1 cellular context compared by ENCODE assay signal in the genomic region with DNA sequence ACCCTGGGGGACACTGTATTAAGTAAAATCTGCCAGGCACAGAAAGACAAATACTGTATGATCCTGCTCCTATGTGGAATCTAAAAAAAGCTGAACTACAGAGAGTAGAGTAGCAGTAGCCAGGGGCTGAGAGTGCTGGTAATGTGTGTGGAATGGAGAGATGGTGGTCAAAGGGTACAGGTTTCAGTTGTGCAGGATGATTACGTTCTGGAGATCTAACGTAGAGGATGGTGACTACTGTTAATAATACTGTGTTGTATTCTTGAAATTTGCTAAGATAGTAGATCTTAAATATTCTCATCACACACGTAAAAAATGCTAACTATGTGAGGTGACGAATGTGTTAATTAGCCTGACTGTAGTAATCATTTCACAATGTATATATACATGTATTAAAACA.
TF ChIP-seq lines count a peak whose summit lies in the region.

No MANE protein-coding gene starts in this region.

TF ChIP-seq in IMR-90, 13 proteins besides CTCF, POLR2A, EP300 and RAD21:
- TF ChIP-seq BHLHE40 (IDR thresholded peaks at IDR 0.05; ENCODE audit: low read depth, low read length) (no peak), USF2 (IDR thresholded peaks at IDR 0.05; ENCODE audit: low read depth, low read length) (no peak), CEBPB (IDR thresholded peaks at IDR 0.05; ENCODE audit: low read depth, low read length) (no peak), MXI1 (IDR thresholded peaks at IDR 0.05; ENCODE audit: borderline replicate concordance, low read depth, low read length) (no peak), NFE2L2 (IDR thresholded peaks at IDR 0.05; ENCODE audit: low read depth, low read length) (no peak), FOS (IDR thresholded peaks at IDR 0.05; ENCODE audit: low read depth, low read length) (no peak), RCOR1 (IDR thresholded peaks at IDR 0.05; ENCODE audit: insufficient replicate concordance, low read length) (no peak), SMC3 (IDR thresholded peaks at IDR 0.05; ENCODE audit: low read depth, low read length) (no peak), CHD1 (IDR thresholded peaks at IDR 0.05; ENCODE audit: low read depth, low read length) (no peak), MAZ (IDR thresholded peaks at IDR 0.05; ENCODE audit: borderline replicate concordance, low read depth, low read length) (no peak), RFX5 (IDR thresholded peaks at IDR 0.05; ENCODE audit: low read depth, low read length) (no peak), MAFK (IDR thresholded peaks at IDR 0.05; ENCODE audit: low read depth, low read length) (no peak)
- TF ChIP-seq, protein P1, sequence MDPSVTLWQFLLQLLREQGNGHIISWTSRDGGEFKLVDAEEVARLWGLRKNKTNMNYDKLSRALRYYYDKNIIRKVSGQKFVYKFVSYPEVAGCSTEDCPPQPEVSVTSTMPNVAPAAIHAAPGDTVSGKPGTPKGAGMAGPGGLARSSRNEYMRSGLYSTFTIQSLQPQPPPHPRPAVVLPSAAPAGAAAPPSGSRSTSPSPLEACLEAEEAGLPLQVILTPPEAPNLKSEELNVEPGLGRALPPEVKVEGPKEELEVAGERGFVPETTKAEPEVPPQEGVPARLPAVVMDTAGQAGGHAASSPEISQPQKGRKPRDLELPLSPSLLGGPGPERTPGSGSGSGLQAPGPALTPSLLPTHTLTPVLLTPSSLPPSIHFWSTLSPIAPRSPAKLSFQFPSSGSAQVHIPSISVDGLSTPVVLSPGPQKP (IDR thresholded peaks at IDR 0.05; ENCODE audit: borderline replicate concordance, low read depth, low read length) = no peak
